Comparison of ENCODE assay signal across 14 cellular contexts in the genomic region with DNA sequence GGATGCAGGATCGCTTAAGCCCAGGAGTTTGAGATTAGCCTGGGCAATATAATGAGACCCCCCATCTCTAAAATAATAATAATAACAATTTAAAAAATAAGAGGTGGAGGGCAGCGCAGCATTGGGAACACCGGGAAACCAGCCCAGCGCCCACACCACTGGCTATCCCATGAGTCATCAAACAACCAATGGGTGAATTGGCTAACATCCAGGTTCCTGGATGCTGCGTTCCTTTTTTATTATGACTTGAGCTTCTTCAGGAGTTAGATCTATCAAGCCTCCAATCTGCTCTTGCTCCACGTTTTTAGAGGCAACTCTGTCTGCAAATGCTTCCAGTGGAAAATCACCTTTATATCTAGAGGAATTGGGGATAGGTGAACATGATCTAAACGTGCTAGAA. TPM values are rescaled to one million over a fixed set of nuclear protein-coding genes. Genes with fewer than 3 reads are reported as not detected.
DNase-seq lines count a peak whose midpoint lies in the region; ATAC-seq, FAIRE-seq and TF ChIP-seq lines count a peak whose summit lies in the region.
"Had no signal": no experiment of that assay in that cellular context is flagged by ENCODE, and none has a peak within 500 bp of the region (broad histone marks: within the 10 kb centered on the region; RNA-seq: fewer than 3 reads in every experiment).

No MANE protein-coding gene starts in this region.

- no peak for ATAC-seq in A549
- ATAC-seq in foreskin keratinocyte = peak; percentile 50
- no peak for ATAC-seq in HG03442 (IDR thresholded peaks at IDR 0.05; ENCODE audit: unreplicated experiment)

- H3K27me3 Mint-ChIP-seq in astrocyte (ENCODE audit: low read depth, unreplicated experiment) = no peaks in the 10 kb centered on the region

- FAIRE-seq in A549 (lab: Jason Lieb, UNC) = no peak
- peak; percentile 23 for FAIRE-seq in astrocyte (lab: Jason Lieb, UNC)

- peaks cover 92% of the 10 kb centered on the region for H4K20me1 ChIP-seq in astrocyte (ENCODE audit: insufficient read depth, low read length)

- H3K4me3 ChIP-seq in A549 (no peak overlapping the region), HFF-Myc (replicated peaks; ENCODE audit: low read depth, low read length) (no peak overlapping the region), astrocyte (ENCODE audit: insufficient read depth, low read depth, low read length) (no peak overlapping the region)
- H3K4me3 ChIP-seq: tibial artery had no signal

- POLR2A ChIA-PET in A549 (lab: Yijun Ruan, JAX) = no interaction called here

- H3K27me3 ChIP-seq in astrocyte (ENCODE audit: insufficient read depth, low read length) (no peaks in the 10 kb centered on the region), foreskin keratinocyte (no peaks in the 10 kb centered on the region)
- H3K27me3 ChIP-seq: tibial artery had no signal

- H3K4me3 Mint-ChIP-seq in astrocyte (ENCODE audit: unreplicated experiment) = no peak overlapping the region
- H3K4me3 Mint-ChIP-seq: mesothelial cell of epicardium had no signal

- TF ChIP-seq CTCF in A549 (IDR thresholded peaks at IDR 0.05) (no peak), HFF-Myc (IDR thresholded peaks at IDR 0.05; ENCODE audit: low read depth, low read length, missing control alignments) (no peak), astrocyte (IDR thresholded peaks at IDR 0.05; ENCODE audit: insufficient read depth, low read depth, low read length) (no peak), foreskin keratinocyte (conservative IDR thresholded peaks at IDR 0.05) (no peak)

- H3K4me1 ChIP-seq in A549 = peaks cover 6% of the 10 kb centered on the region; the same call in 1 of the 3 replicates
- H3K4me1 ChIP-seq in astrocyte (ENCODE audit: insufficient read depth, low read length) = peaks cover 16% of the 10 kb centered on the region
- H3K4me1 ChIP-seq in foreskin keratinocyte = no peaks in the 10 kb centered on the region

- WGBS in A549 (ENCODE audit: missing lambda C conversion rate) = 81% methylated on average over 7 of the region's 7 CpGs

- H3K27ac ChIP-seq in A549 = no peak overlapping the region
- no peak overlapping the region for H3K27ac ChIP-seq in astrocyte (ENCODE audit: low read depth, low read length)
- no peak overlapping the region for H3K27ac ChIP-seq in foreskin keratinocyte
- H3K27ac ChIP-seq: tibial artery had no signal

- H3K36me3 Mint-ChIP-seq in astrocyte (ENCODE audit: low read depth, unreplicated experiment) = peaks cover 3% of the 10 kb centered on the region
- H3K36me3 Mint-ChIP-seq: mesothelial cell of epicardium had no signal

- no peaks in the 10 kb centered on the region for H3K9me3 Mint-ChIP-seq in astrocyte (ENCODE audit: unreplicated experiment)
- H3K9me3 Mint-ChIP-seq: mesothelial cell of epicardium had no signal

- H3K9me3 ChIP-seq in A549 = no peaks in the 10 kb centered on the region
- no peaks in the 10 kb centered on the region for H3K9me3 ChIP-seq in astrocyte (ENCODE audit: insufficient read depth, low read depth, low read length)
- H3K9me3 ChIP-seq: tibial artery had no signal

- peaks cover 23% of the 10 kb centered on the region for H3K4me1 Mint-ChIP-seq in astrocyte (ENCODE audit: low read depth, unreplicated experiment)

- no peak for TF ChIP-seq EP300 in A549 (IDR thresholded peaks at IDR 0.05)

- no peak overlapping the region for H3K9ac ChIP-seq in astrocyte (ENCODE audit: low read length)

- peaks cover 5% of the 10 kb centered on the region for H3K36me3 ChIP-seq in astrocyte (ENCODE audit: insufficient read depth, low read length)

- no peak overlapping the region for H2AFZ ChIP-seq in astrocyte (ENCODE audit: low read depth, low read length)

- TF ChIP-seq RAD21 in A549 (conservative IDR thresholded peaks at IDR 0.05 in 1 of 2, IDR thresholded peaks at IDR 0.05 in 1 of 2) = no peak

- H3K4me2 ChIP-seq in A549 = no peak overlapping the region
- H3K4me2 ChIP-seq in astrocyte (ENCODE audit: low read length) = peak overlapping the region; percentile 39

- no peak for TF ChIP-seq POLR2A in A549 (IDR thresholded peaks at IDR 0.05; ENCODE audit: low read length)

- CTCF ChIA-PET in A549 (lab: Yijun Ruan, JAX) = interaction anchor here (1.1 to 1.6 kb wide), 2 partner anchors 8 to 333 kb away, joined by 4 read pairs; no protein-coding TSS in a partner anchor

- no peak for DNase-seq in A549 (ENCODE audit: low read depth in 1 of 2, low spot score in 1 of 2)
- DNase-seq in HFF-Myc (ENCODE audit: extremely low read depth, low read depth) = peak; percentile 54
- peak; percentile 75 for DNase-seq in astrocyte (ENCODE audit: low read depth)
- DNase-seq in foreskin keratinocyte = peak in 1 of 2 donors; percentile 64
- DNase-seq in activated CD4-positive, alpha-beta T cell treated with anti-CD3 and anti-CD28 coated beads for 48 hours = no peak
- no peak for DNase-seq in stimulated activated CD4-positive, alpha-beta T cell treated with anti-CD3 and anti-CD28 coated beads, Interleukin-4, amount 100 ng/mL, for 1 hour
- no peak for DNase-seq in stimulated activated CD4-positive, alpha-beta T cell treated with anti-CD3 and anti-CD28 coated beads, Interleukin-15, amount 100 ng/mL, for 24 hours
- DNase-seq: activated CD4-positive, alpha-beta T cell treated with anti-CD3 and anti-CD28 coated beads, Interleukin-2, amount 50 U/mL, for 1 hour; activated gamma-delta T cell; NCI-H187 treated with DMSO at 0.1 percent for 48 hours; retina; tibial artery had no signal

- no peaks in the 10 kb centered on the region for H3K79me2 ChIP-seq in astrocyte (ENCODE audit: insufficient read depth, low read length)

- peak overlapping the region; percentile 59 for H3K27ac Mint-ChIP-seq in astrocyte (ENCODE audit: unreplicated experiment)
- H3K27ac Mint-ChIP-seq: mesothelial cell of epicardium had no signal

TF ChIP-seq in A549, 52 proteins besides CTCF, POLR2A, EP300 and RAD21:
- TF ChIP-seq TP53 (CRISPR knock-in tag; IDR thresholded peaks at IDR 0.05) = no peak
- no peak for TF ChIP-seq FOSL2 (IDR thresholded peaks at IDR 0.05)
- TF ChIP-seq FOSL2 (CRISPR knock-in tag; IDR thresholded peaks at IDR 0.05) = peak; percentile 38; the same call in 1 of the 2 replicates
TF ChIP-seq in A549: peak in this region for 1.

RNA-seq across cellular contexts. Expression of a gene that starts 10.0 kb away (rescaled TPM):
- not detected in 2 replicates for polyA plus RNA-seq in A549 (2011; rRNA removed)
- not detected in 2 replicates for polyA plus RNA-seq in A549 (2012; cell fraction: cytosol; rRNA removed)
- not detected in 2 replicates for polyA plus RNA-seq in A549 (2012; cell fraction: nucleus; rRNA removed)
- polyA plus RNA-seq in A549 (2017; fragmentation: RNase III; extraction: RNeasy Plus Mini Kit Qiagen cat#74134 plus additional on column Dnase treatment) = not detected in 3 replicates
- polyA minus RNA-seq in A549 (2011; rRNA and poly(A)+ RNA removed) = not detected in 2 replicates
- 4.4 and 4.5 TPM in 2 replicates for total RNA-seq in astrocyte
- total RNA-seq in foreskin keratinocyte = 0.07 and 0.35 TPM in 2 replicates
- polyA plus RNA-seq in foreskin keratinocyte = 0.04 and 0.08 TPM in 2 replicates

Comparison
In these comparisons a context has a peak if more than half of its experiments do, and no peak if none do; other contexts are left out.
1. DNase-seq: peak in HFF-Myc (single experiment) and astrocyte (single experiment); none in A549 (0 of 2), activated CD4-positive, alpha-beta T cell treated with anti-CD3 and anti-CD28 coated beads for 48 hours (single experiment), stimulated activated CD4-positive, alpha-beta T cell treated with anti-CD3 and anti-CD28 coated beads, Interleukin-4, amount 100 ng/mL, for 1 hour (single experiment) and stimulated activated CD4-positive, alpha-beta T cell treated with anti-CD3 and anti-CD28 coated beads, Interleukin-15, amount 100 ng/mL, for 24 hours (single experiment).